12 cellular contexts compared by ENCODE assay signal in the genomic region with DNA sequence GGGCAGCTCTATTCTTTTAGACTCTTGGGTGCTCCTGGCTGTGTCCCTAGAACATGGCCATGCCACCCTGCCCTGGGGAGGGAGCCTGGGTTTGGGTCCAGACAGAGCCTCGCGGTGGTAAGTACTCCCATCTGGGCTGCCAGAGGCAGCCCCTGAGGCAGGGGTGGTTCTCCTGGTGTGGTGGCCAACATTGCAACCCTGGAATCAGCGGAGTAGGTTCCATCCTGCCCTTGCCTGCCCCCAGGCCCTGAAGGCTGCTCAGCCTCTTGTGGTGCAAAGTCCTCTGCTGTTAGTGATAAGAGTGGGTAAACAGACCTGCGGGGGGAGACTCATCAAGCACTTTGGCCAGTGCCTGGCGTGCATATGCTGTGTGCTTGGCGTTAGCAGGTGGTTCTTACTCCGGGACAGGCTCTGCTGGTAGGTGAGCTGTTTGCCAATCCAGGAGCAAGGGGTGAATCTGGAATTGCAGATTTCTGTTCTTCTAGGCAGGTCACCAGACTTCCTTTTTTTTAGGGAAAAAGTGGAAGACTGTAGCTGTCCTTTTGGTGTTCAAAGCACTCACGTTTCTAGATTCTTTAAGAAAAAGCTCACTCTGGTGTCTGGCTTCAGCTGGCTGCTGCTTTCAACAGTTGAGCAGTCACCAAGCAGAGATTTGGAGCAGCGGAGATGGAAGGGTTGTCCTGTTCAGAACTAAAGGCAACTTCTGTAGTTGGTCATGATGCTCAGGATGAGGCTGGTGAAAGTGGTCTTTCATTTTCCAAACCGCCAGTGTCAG. TPM values are rescaled to one million over a fixed set of nuclear protein-coding genes. Genes with fewer than 3 reads are reported as not detected.
DNase-seq lines count a peak whose midpoint lies in the region; ATAC-seq, FAIRE-seq and TF ChIP-seq lines count a peak whose summit lies in the region.
"Had no signal": no experiment of that assay in that cellular context is flagged by ENCODE, and none has a peak within 500 bp of the region (broad histone marks: within the 10 kb centered on the region; RNA-seq: fewer than 3 reads in every experiment).

No MANE protein-coding gene starts in this region.

- no peaks in the 10 kb centered on the region for H3K36me3 Mint-ChIP-seq in natural killer cell

- ATAC-seq in natural killer cell, result no peak
- ATAC-seq in GM21528 (IDR thresholded peaks at IDR 0.05; ENCODE audit: low FRiP score, unreplicated experiment), result no peak
- ATAC-seq: gastrocnemius medialis had no signal

- H3K9me3 Mint-ChIP-seq in natural killer cell, result no peaks in the 10 kb centered on the region

- FAIRE-seq in RCC 7860 (lab: Jason Lieb, UNC), result no peak
- FAIRE-seq: GM12892 had no signal

- TF ChIP-seq CTCF in natural killer cell (IDR thresholded peaks at IDR 0.05) (no peak), GM20000 (IDR thresholded peaks at IDR 0.05; ENCODE audit: extremely low read depth, missing control alignments) (no peak)

- H3K27me3 Mint-ChIP-seq in natural killer cell (ENCODE audit: low read depth in 2 of 2), result no peaks in the 10 kb centered on the region

- peak overlapping the region in 1 of 2 donors; percentile 63 for H3K27ac Mint-ChIP-seq in natural killer cell

- intact Hi-C loops in natural killer cell (cut with micrococcal nuclease), result loop anchor here (5.0 kb wide), 2 partner anchors 38 to 143 kb away; partner anchors contain the start of gene ANKRD39
- intact Hi-C loops in head of caudate nucleus (cut with DNase I), result loop anchor here (5.0 kb wide), 1 partner anchor 57 kb away; the partner anchor contains the start of gene CNNM4

- H3K4me3 Mint-ChIP-seq in natural killer cell, result peak overlapping the region; percentile 88

- peak; percentile 44 for DNase-seq in DMS79 (lab: John Stamatoyannopoulos, UW)
- peak; percentile 90 for DNase-seq in NCI-H146 (lab: John Stamatoyannopoulos, UW)
- peak; percentile 75 for DNase-seq in cerebellum (ENCODE audit: low spot score)
- no peak for DNase-seq in natural killer cell
- no peak for DNase-seq in head of caudate nucleus
- no peak for DNase-seq in RCC 7860 (ENCODE audit: low spot score)
- DNase-seq in GM20000 (ENCODE audit: low spot score), result no peak
- DNase-seq: amygdala, gastrocnemius medialis, SW 1271 had no signal

- H3K4me1 Mint-ChIP-seq in natural killer cell, result peaks cover 58 to 61% of the 10 kb centered on the region in 2 donors

RNA-seq across cellular contexts. Expression of gene CNNM3, which starts 3.2 kb away (rescaled TPM):
- 16.1 TPM for total RNA-seq in cerebellum
- 10 to 100 TPM; 33.8 to 55.2 (median 45.6) TPM for total RNA-seq in natural killer cell

RNA-seq across cellular contexts. Expression of gene ANKRD23, which starts 24.5 kb away (rescaled TPM):
- total RNA-seq in cerebellum, result 8.0 TPM
- 10 to 100 TPM in 2 of 3 donors, 1 to 10 TPM in 1; 8.3 to 11.2 (median 10.1) TPM for total RNA-seq in natural killer cell

RNA-seq across cellular contexts. Expression of gene ANKRD39, which starts 38.5 kb away (rescaled TPM):
- total RNA-seq in cerebellum, result 13.2 TPM
- 10 to 100 TPM; 15.5 to 22.3 (median 21.6) TPM for total RNA-seq in natural killer cell

RNA-seq across cellular contexts. Expression of gene SEMA4C, which starts 50.6 kb away (rescaled TPM):
- 51.0 TPM for total RNA-seq in cerebellum
- 10 to 100 TPM; 51.8 to 78.1 (median 65.8) TPM for total RNA-seq in natural killer cell

RNA-seq across cellular contexts. Expression of gene CNNM4, which starts 58.6 kb away (rescaled TPM):
- total RNA-seq in cerebellum, result 8.1 TPM
- total RNA-seq in natural killer cell, result 10 to 100 TPM in 2 of 3 donors, 1 to 10 TPM in 1; 9.9 to 12.1 (median 10.7) TPM

Comparison
In these comparisons a context has a peak if more than half of its experiments do, and no peak if none do; other contexts are left out.
1. DNase-seq: peak in DMS79 (single experiment), NCI-H146 (single experiment) and cerebellum (single experiment); none in natural killer cell (single experiment), head of caudate nucleus (0 of 42), RCC 7860 (single experiment) and GM20000 (single experiment).